ENCODE assay signal across 8 cellular contexts in genomic region chr14:85529803-85530574, GRCh38. TPM values are rescaled to one million over a fixed set of nuclear protein-coding genes. Genes with fewer than 3 reads are reported as not detected.
DNase-seq lines count a peak whose midpoint lies in the region; ATAC-seq, FAIRE-seq and TF ChIP-seq lines count a peak whose summit lies in the region.

Gene FLRT2 (plus strand): TSS chr14:85530144. CDS start chr14:85621515, 91,371 bp downstream.

- peak; percentile 68 for DNase-seq in ELR (ENCODE audit: low read depth)
- DNase-seq in glomerular visceral epithelial cell (ENCODE audit: extremely low spot score) = peak; percentile 50
- DNase-seq in occipital lobe (lab: John Stamatoyannopoulos, UW) = peak; percentile 62
- no peak for DNase-seq in RCC 7860 (ENCODE audit: low spot score)
- DNase-seq in OCI-M2 (lab: John Stamatoyannopoulos, UW; ENCODE audit: unreplicated experiment) = no peak

- ATAC-seq in SK-N-SH treated with all-trans-retinoic acid at 6 μM for 48 hours = peak; percentile 28
- ATAC-seq in HG03469 (IDR thresholded peaks at IDR 0.05; ENCODE audit: unreplicated experiment) = no peak
- ATAC-seq in HG02885 (IDR thresholded peaks at IDR 0.05; ENCODE audit: poor library complexity, unreplicated experiment) = no peak

- FAIRE-seq in RCC 7860 (lab: Jason Lieb, UNC) = no peak

TF ChIP-seq in SK-N-SH treated with all-trans-retinoic acid at 6 μM for 48 hours, 23 proteins besides CTCF, POLR2A, EP300 and RAD21:
- TF ChIP-seq ZFP30 (CRISPR knock-in tag; IDR thresholded peaks at IDR 0.05) (no peak), ZNF565 (CRISPR knock-in tag; conservative IDR thresholded peaks at IDR 0.05; ENCODE audit: low read depth) (no peak), BACH2 (CRISPR knock-in tag; IDR thresholded peaks at IDR 0.05; ENCODE audit: borderline replicate concordance) (no peak), ARNTL (CRISPR knock-in tag; IDR thresholded peaks at IDR 0.05; ENCODE audit: borderline replicate concordance, low read depth) (no peak), TSHZ2 (CRISPR knock-in tag; IDR thresholded peaks at IDR 0.05) (no peak)

RNA-seq across cellular contexts. Expression of gene FLRT2, which starts in this region (rescaled TPM):
- total RNA-seq in occipital lobe = 154 TPM

Comparison
In these comparisons a context has a peak if more than half of its experiments do, and no peak if none do; other contexts are left out.
1. DNase-seq: peak in ELR (single experiment), glomerular visceral epithelial cell (single experiment) and occipital lobe (single experiment); none in RCC 7860 (single experiment) and OCI-M2 (single experiment).